ENCODE assay signal across 8 cellular contexts in genomic region chr14:106733771-106734170, GRCh38.
"Had no signal": no experiment of that assay in that cellular context is flagged by ENCODE, and none has a peak within 500 bp of the region (broad histone marks: within the 10 kb centered on the region; RNA-seq: fewer than 3 reads in every experiment).

No MANE protein-coding gene starts in this region.

- ATAC-seq: GM12878 had no signal

- DNase-seq: GDM1, GF-D8 had no signal

- FAIRE-seq: G401.6, GM12878, GM12891, GM12892, GM18507, GM19239 had no signal

- H3K4me3 ChIP-seq: GM12878 had no signal
